Comparison of ENCODE assay signal across 8 cellular contexts in genomic region chr7:8260871-8261707, GRCh38. TPM values are rescaled to one million over a fixed set of nuclear protein-coding genes. Genes with fewer than 3 reads are reported as not detected.
DNase-seq lines count a peak whose midpoint lies in the region; ATAC-seq and TF ChIP-seq lines count a peak whose summit lies in the region.

No MANE protein-coding gene starts in this region.

- H3K79me2 ChIP-seq in hepatocyte: peaks cover 27% of the 10 kb centered on the region

- DNase-seq in activated CD4-positive, alpha-beta T cell treated with anti-CD3 and anti-CD28 coated beads, Interleukin-2, amount 10 ng/mL, durations not matched to agents 24 days and 14 days: peak; percentile 71
- DNase-seq in activated CD4-positive, alpha-beta T cell treated with anti-CD3 and anti-CD28 coated beads for 4 hours: no peak
- DNase-seq in NCI-H774 (lab: John Stamatoyannopoulos, UW) (peak; percentile 23), astrocyte of the cerebellum (ENCODE audit: low read depth) (no peak), hepatocyte (ENCODE audit: low spot score) (peak; percentile 62), pulmonary artery endothelial cell (ENCODE audit: low read depth, low spot score) (peak; percentile 35)

- peak overlapping the region; percentile 62 for H3K4me3 ChIP-seq in astrocyte of the cerebellum (ENCODE audit: low read depth, low read length)
- peak overlapping the region; percentile 34 for H3K4me3 ChIP-seq in hepatocyte

- H3K4me1 ChIP-seq in hepatocyte (ENCODE audit: insufficient read depth): no peaks in the 10 kb centered on the region

- H3K4me1 Mint-ChIP-seq in activated CD4-positive, alpha-beta T cell treated with anti-CD3 and anti-CD28 coated beads, Interleukin-2, amount 10 ng/mL, durations not matched to agents 24 days and 14 days: peaks cover 4% of the 10 kb centered on the region

- WGBS in hepatocyte (ENCODE audit: low lambda C conversion rate, missing lambda C conversion rate): 16% methylated on average over 30 of the region's 32 CpGs

- H3K9me2 ChIP-seq in hepatocyte (replicated peaks; ENCODE audit: insufficient read depth): no peaks in the 10 kb centered on the region

- no peaks in the 10 kb centered on the region for H3K9me3 ChIP-seq in hepatocyte (ENCODE audit: low read depth)

- intact Hi-C loops in activated CD4-positive, alpha-beta T cell treated with anti-CD3 and anti-CD28 coated beads, Interleukin-2, amount 10 ng/mL, durations not matched to agents 24 days and 14 days (cut with micrococcal nuclease): no loop called here

- no peaks in the 10 kb centered on the region for H4K20me1 ChIP-seq in hepatocyte (ENCODE audit: insufficient read depth, poor library complexity, severe bottlenecking)

- H3K27ac Mint-ChIP-seq in activated CD4-positive, alpha-beta T cell treated with anti-CD3 and anti-CD28 coated beads, Interleukin-2, amount 10 ng/mL, durations not matched to agents 24 days and 14 days: no peak overlapping the region

- peaks cover 3% of the 10 kb centered on the region for H3K27me3 ChIP-seq in hepatocyte

- peak overlapping the region; percentile 38 for H2AFZ ChIP-seq in hepatocyte

- TF ChIP-seq CTCF in astrocyte of the cerebellum (IDR thresholded peaks at IDR 0.05; ENCODE audit: low read depth, low read length, missing control alignments) (no peak), hepatocyte (IDR thresholded peaks at IDR 0.05; ENCODE audit: poor library complexity) (no peak)

- peak overlapping the region; percentile 81 for H3K4me3 Mint-ChIP-seq in activated CD4-positive, alpha-beta T cell treated with anti-CD3 and anti-CD28 coated beads, Interleukin-2, amount 10 ng/mL, durations not matched to agents 24 days and 14 days

- ATAC-seq in HG03025 (IDR thresholded peaks at IDR 0.05; ENCODE audit: low FRiP score, unreplicated experiment) (peak; percentile 11), GM18870 (IDR thresholded peaks at IDR 0.05; ENCODE audit: unreplicated experiment) (no peak)

- peaks cover 62% of the 10 kb centered on the region for H3K27me3 Mint-ChIP-seq in activated CD4-positive, alpha-beta T cell treated with anti-CD3 and anti-CD28 coated beads, Interleukin-2, amount 10 ng/mL, durations not matched to agents 24 days and 14 days

- peak overlapping the region; percentile 100 for H3K27ac ChIP-seq in hepatocyte

- no peaks in the 10 kb centered on the region for H3K36me3 ChIP-seq in hepatocyte (replicated peaks; ENCODE audit: insufficient read depth, low read depth)

- in situ Hi-C loops in astrocyte of the cerebellum (cut with HindIII; ENCODE audit: low sequenced_read_pairs): no loop called here

- peak overlapping the region; percentile 85 for H3K4me2 ChIP-seq in hepatocyte

- H3K36me3 Mint-ChIP-seq in activated CD4-positive, alpha-beta T cell treated with anti-CD3 and anti-CD28 coated beads, Interleukin-2, amount 10 ng/mL, durations not matched to agents 24 days and 14 days (ENCODE audit: low read depth): no peaks in the 10 kb centered on the region

- H3K9me3 Mint-ChIP-seq in activated CD4-positive, alpha-beta T cell treated with anti-CD3 and anti-CD28 coated beads, Interleukin-2, amount 10 ng/mL, durations not matched to agents 24 days and 14 days: peaks cover 6% of the 10 kb centered on the region

RNA-seq across cellular contexts. Expression of gene ICA1, which starts 0.9 kb away (rescaled TPM):
- 0.62 and 0.72 TPM in 2 replicates for total RNA-seq in activated CD4-positive, alpha-beta T cell treated with anti-CD3 and anti-CD28 coated beads, Interleukin-2, amount 10 ng/mL, durations not matched to agents 24 days and 14 days
- total RNA-seq in hepatocyte (32.9 and 36.7 TPM in 2 replicates), pulmonary artery endothelial cell (23.8 and 28.8 TPM in 2 replicates)
- polyA plus RNA-seq in hepatocyte: 40.1 TPM in 2 replicates

Comparison
In these comparisons a context has a peak if more than half of its experiments do, and no peak if none do; other contexts are left out.
1. DNase-seq: peak in activated CD4-positive, alpha-beta T cell treated with anti-CD3 and anti-CD28 coated beads, Interleukin-2, amount 10 ng/mL, durations not matched to agents 24 days and 14 days (single experiment), NCI-H774 (single experiment), hepatocyte (single experiment) and pulmonary artery endothelial cell (single experiment); none in activated CD4-positive, alpha-beta T cell treated with anti-CD3 and anti-CD28 coated beads for 4 hours (0 of 2) and astrocyte of the cerebellum (single experiment).
2. RNA of gene ICA1, which starts 0.9 kb away (total RNA-seq): 32.9 to 36.7 TPM in hepatocyte and 23.8 to 28.8 TPM in pulmonary artery endothelial cell; 0.62 to 0.72 TPM in activated CD4-positive, alpha-beta T cell treated with anti-CD3 and anti-CD28 coated beads, Interleukin-2, amount 10 ng/mL, durations not matched to agents 24 days and 14 days; every median in the first group is over 10 times any median in the second.